12 cellular contexts compared by ENCODE assay signal in the genomic region with DNA sequence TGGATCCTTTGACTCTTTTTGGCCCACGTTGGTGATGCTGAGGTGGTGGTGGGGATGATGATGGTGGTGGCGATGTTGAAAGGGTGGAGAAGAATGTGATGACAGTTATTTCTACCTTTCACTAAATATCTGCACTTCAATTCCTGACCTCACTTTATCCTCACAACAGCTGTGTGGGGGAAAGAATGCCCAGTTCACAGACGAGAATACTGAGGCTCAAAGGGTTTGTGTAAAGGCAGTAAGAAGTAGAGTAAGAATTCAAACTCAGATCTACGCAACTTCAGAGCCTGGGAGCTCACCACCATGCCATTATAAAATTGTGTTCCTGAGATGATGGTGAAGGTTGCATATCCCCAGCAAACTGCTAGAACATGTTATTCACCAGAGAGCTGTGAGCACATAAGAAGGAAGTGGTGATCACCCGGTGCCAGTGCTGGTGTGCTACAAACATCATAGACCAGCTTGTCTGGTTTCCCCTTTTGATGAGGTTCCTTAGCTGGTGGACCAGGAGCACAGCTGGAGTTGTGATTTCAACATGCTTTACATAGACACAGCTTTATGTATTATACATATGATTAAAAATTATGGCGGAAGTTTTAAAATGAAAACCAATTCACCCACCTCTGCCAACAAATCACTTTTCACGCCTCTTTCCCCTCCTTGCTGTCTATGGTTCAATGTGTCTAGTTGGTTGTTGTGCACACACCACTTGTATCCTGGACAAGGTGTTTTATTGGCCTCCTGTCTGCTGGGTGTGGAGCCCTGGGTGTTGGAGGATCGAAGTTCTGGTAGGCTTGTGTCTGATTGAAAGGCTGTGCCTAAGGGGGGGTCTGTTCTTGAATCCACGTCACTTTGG. TPM values are rescaled to one million over a fixed set of nuclear protein-coding genes. Genes with fewer than 3 reads are reported as not detected.
A peak's percentile ranks its signal among the peaks of the same experiment; 100 is the strongest.
DNase-seq lines count a peak whose midpoint lies in the region; ATAC-seq and TF ChIP-seq lines count a peak whose summit lies in the region.
"Had no signal": no experiment of that assay in that cellular context is flagged by ENCODE, and none has a peak within 500 bp of the region (broad histone marks: within the 10 kb centered on the region; RNA-seq: fewer than 3 reads in every experiment).

No MANE protein-coding gene starts in this region.

- no peak overlapping the region for H3K27ac ChIP-seq in left ventricle myocardium inferior (replicated peaks)
- H3K27ac ChIP-seq: KMS-11 had no signal

- H3K4me3 ChIP-seq in left ventricle myocardium inferior, result no peak overlapping the region

- H3K9me3 Mint-ChIP-seq in type B pancreatic cell, result no peaks in the 10 kb centered on the region

- no peaks in the 10 kb centered on the region for H3K9me3 ChIP-seq in left ventricle myocardium inferior (replicated peaks)

- TF ChIP-seq CTCF in left ventricle myocardium inferior (IDR thresholded peaks at IDR 0.05; ENCODE audit: borderline replicate concordance) (no peak), type B pancreatic cell (conservative IDR thresholded peaks at IDR 0.05) (no peak)

- intact Hi-C loops in left ventricle myocardium superior (cut with micrococcal nuclease) (no loop called here), left ventricle myocardium inferior (cut with micrococcal nuclease) (no loop called here)

- H3K36me3 ChIP-seq in left ventricle myocardium inferior, result no peaks in the 10 kb centered on the region

- peaks cover 19% of the 10 kb centered on the region for H3K4me1 ChIP-seq in left ventricle myocardium inferior

- H3K4me3 Mint-ChIP-seq in type B pancreatic cell, result peak overlapping the region; percentile 50

- peaks cover 27% of the 10 kb centered on the region for H3K27me3 ChIP-seq in left ventricle myocardium inferior (ENCODE audit: low read depth)

- peaks cover 10% of the 10 kb centered on the region for H3K36me3 Mint-ChIP-seq in type B pancreatic cell

- ATAC-seq in left ventricle myocardium superior, result peak; percentile 37
- ATAC-seq in SK-N-SH treated with all-trans-retinoic acid at 6 μM for 48 hours, result peak; percentile 50; the same call in 2 of the 3 replicates

- H3K27me3 Mint-ChIP-seq in type B pancreatic cell, result peaks cover 25% of the 10 kb centered on the region

- H3K27ac Mint-ChIP-seq in type B pancreatic cell, result peak overlapping the region; percentile 88

- DNase-seq in left ventricle myocardium superior, result peak; percentile 45
- no peak for DNase-seq in left ventricle myocardium inferior
- DNase-seq in germinal center (ENCODE audit: low spot score), result peak; percentile 67
- DNase-seq in type B pancreatic cell (ENCODE audit: extremely low spot score, unreplicated experiment), result no peak
- DNase-seq in stimulated activated CD8-positive, alpha-beta memory T cell treated with anti-CD3 and anti-CD28 coated beads, Interleukin-4, amount 100 ng/mL, for 48 hours, result no peak
- no peak for DNase-seq in central memory CD4-positive, alpha-beta T cell
- DNase-seq in stimulated activated CD4-positive, alpha-beta T cell treated with anti-CD3 and anti-CD28 coated beads, Interleukin-15, amount 100 ng/mL, for 24 hours, result no peak
- DNase-seq: occipital lobe; stimulated activated CD4-positive, alpha-beta T cell treated with anti-CD3 and anti-CD28 coated beads, Interleukin-2, amount 100 ng/mL, for 24 hours had no signal

- peaks cover 17% of the 10 kb centered on the region for H3K4me1 Mint-ChIP-seq in type B pancreatic cell (ENCODE audit: unreplicated experiment)

TF ChIP-seq in SK-N-SH treated with all-trans-retinoic acid at 6 μM for 48 hours, 23 proteins besides CTCF, POLR2A, EP300 and RAD21 (continues in another document):
- no peak for TF ChIP-seq ZNF70 (CRISPR knock-in tag; IDR thresholded peaks at IDR 0.05)
- TF ChIP-seq, protein P1, sequence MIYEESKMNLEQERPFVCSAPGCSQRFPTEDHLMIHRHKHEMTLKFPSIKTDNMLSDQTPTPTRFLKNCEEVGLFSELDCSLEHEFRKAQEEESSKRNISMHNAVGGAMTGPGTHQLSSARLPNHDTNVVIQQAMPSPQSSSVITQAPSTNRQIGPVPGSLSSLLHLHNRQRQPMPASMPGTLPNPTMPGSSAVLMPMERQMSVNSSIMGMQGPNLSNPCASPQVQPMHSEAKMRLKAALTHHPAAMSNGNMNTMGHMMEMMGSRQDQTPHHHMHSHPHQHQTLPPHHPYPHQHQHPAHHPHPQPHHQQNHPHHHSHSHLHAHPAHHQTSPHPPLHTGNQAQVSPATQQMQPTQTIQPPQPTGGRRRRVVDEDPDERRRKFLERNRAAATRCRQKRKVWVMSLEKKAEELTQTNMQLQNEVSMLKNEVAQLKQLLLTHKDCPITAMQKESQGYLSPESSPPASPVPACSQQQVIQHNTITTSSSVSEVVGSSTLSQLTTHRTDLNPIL (CRISPR knock-in tag; IDR thresholded peaks at IDR 0.05; ENCODE audit: low read depth), result no peak
- no peak for TF ChIP-seq SNAI2 (CRISPR knock-in tag; IDR thresholded peaks at IDR 0.05)
- TF ChIP-seq TCF4 (CRISPR knock-in tag; IDR thresholded peaks at IDR 0.05; ENCODE audit: borderline replicate concordance), result no peak
- TF ChIP-seq CSDC2 (CRISPR knock-in tag; IDR thresholded peaks at IDR 0.05), result no peak
- TF ChIP-seq GLIS3 (CRISPR knock-in tag; IDR thresholded peaks at IDR 0.05), result no peak
- TF ChIP-seq, protein P2, sequence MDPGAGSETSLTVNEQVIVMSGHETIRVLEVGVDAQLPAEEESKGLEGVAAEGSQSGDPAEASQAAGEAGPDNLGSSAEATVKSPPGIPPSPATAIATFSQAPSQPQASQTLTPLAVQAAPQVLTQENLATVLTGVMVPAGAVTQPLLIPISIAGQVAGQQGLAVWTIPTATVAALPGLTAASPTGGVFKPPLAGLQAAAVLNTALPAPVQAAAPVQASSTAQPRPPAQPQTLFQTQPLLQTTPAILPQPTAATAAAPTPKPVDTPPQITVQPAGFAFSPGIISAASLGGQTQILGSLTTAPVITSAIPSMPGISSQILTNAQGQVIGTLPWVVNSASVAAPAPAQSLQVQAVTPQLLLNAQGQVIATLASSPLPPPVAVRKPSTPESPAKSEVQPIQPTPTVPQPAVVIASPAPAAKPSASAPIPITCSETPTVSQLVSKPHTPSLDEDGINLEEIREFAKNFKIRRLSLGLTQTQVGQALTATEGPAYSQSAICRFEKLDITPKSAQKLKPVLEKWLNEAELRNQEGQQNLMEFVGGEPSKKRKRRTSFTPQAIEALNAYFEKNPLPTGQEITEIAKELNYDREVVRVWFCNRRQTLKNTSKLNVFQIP (CRISPR knock-in tag; IDR thresholded peaks at IDR 0.05; ENCODE audit: borderline replicate concordance, low read depth), result no peak
- TF ChIP-seq, protein P3, sequence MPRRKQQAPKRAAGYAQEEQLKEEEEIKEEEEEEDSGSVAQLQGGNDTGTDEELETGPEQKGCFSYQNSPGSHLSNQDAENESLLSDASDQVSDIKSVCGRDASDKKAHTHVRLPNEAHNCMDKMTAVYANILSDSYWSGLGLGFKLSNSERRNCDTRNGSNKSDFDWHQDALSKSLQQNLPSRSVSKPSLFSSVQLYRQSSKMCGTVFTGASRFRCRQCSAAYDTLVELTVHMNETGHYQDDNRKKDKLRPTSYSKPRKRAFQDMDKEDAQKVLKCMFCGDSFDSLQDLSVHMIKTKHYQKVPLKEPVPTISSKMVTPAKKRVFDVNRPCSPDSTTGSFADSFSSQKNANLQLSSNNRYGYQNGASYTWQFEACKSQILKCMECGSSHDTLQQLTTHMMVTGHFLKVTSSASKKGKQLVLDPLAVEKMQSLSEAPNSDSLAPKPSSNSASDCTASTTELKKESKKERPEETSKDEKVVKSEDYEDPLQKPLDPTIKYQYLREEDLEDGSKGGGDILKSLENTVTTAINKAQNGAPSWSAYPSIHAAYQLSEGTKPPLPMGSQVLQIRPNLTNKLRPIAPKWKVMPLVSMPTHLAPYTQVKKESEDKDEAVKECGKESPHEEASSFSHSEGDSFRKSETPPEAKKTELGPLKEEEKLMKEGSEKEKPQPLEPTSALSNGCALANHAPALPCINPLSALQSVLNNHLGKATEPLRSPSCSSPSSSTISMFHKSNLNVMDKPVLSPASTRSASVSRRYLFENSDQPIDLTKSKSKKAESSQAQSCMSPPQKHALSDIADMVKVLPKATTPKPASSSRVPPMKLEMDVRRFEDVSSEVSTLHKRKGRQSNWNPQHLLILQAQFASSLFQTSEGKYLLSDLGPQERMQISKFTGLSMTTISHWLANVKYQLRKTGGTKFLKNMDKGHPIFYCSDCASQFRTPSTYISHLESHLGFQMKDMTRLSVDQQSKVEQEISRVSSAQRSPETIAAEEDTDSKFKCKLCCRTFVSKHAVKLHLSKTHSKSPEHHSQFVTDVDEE (CRISPR knock-in tag; IDR thresholded peaks at IDR 0.05), result no peak
- no peak for TF ChIP-seq ISL1 (CRISPR knock-in tag; IDR thresholded peaks at IDR 0.05)
- no peak for TF ChIP-seq RARB (CRISPR knock-in tag; IDR thresholded peaks at IDR 0.05)
- no peak for TF ChIP-seq TOX (CRISPR knock-in tag; IDR thresholded peaks at IDR 0.05; ENCODE audit: borderline replicate concordance)
- no peak for TF ChIP-seq ZNF565 (CRISPR knock-in tag; conservative IDR thresholded peaks at IDR 0.05; ENCODE audit: low read depth)
- TF ChIP-seq ZFP3 (CRISPR knock-in tag; IDR thresholded peaks at IDR 0.05), result no peak
- TF ChIP-seq ZC3H10 (CRISPR knock-in tag; IDR thresholded peaks at IDR 0.05), result no peak
- TF ChIP-seq, protein P4, sequence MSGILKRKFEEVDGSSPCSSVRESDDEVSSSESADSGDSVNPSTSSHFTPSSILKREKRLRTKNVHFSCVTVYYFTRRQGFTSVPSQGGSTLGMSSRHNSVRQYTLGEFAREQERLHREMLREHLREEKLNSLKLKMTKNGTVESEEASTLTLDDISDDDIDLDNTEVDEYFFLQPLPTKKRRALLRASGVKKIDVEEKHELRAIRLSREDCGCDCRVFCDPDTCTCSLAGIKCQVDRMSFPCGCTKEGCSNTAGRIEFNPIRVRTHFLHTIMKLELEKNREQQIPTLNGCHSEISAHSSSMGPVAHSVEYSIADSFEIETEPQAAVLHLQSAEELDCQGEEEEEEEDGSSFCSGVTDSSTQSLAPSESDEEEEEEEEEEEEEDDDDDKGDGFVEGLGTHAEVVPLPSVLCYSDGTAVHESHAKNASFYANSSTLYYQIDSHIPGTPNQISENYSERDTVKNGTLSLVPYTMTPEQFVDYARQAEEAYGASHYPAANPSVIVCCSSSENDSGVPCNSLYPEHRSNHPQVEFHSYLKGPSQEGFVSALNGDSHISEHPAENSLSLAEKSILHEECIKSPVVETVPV (CRISPR knock-in tag; IDR thresholded peaks at IDR 0.05), result no peak
- TF ChIP-seq PPARA (CRISPR knock-in tag; IDR thresholded peaks at IDR 0.05; ENCODE audit: borderline replicate concordance), result no peak

RNA-seq across cellular contexts. Expression of a gene that starts 6.2 kb away (rescaled TPM):
- total RNA-seq in left ventricle myocardium superior (2.1 TPM), left ventricle myocardium inferior (1.0 TPM), type B pancreatic cell (ENCODE audit: low replicate concordance) (71.7 and 170 TPM in 2 replicates)
- total RNA-seq: G401, occipital lobe had no signal

Comparison
In these comparisons a context has a peak if more than half of its experiments do, and no peak if none do; other contexts are left out.
1. DNase-seq: peak in left ventricle myocardium superior (single experiment) and germinal center (single experiment); none in left ventricle myocardium inferior (single experiment), type B pancreatic cell (single experiment), stimulated activated CD8-positive, alpha-beta memory T cell treated with anti-CD3 and anti-CD28 coated beads, Interleukin-4, amount 100 ng/mL, for 48 hours (single experiment), central memory CD4-positive, alpha-beta T cell (single experiment) and stimulated activated CD4-positive, alpha-beta T cell treated with anti-CD3 and anti-CD28 coated beads, Interleukin-15, amount 100 ng/mL, for 24 hours (single experiment).
2. RNA of a gene that starts 6.2 kb away (total RNA-seq): 71.7 to 170 TPM in type B pancreatic cell; 2.1 TPM in left ventricle myocardium superior (single experiment) and 1.0 TPM in left ventricle myocardium inferior (single experiment); every median in the first group is over 10 times any median in the second.